Comparison of ENCODE assay signal across 9 cellular contexts in the genomic region with DNA sequence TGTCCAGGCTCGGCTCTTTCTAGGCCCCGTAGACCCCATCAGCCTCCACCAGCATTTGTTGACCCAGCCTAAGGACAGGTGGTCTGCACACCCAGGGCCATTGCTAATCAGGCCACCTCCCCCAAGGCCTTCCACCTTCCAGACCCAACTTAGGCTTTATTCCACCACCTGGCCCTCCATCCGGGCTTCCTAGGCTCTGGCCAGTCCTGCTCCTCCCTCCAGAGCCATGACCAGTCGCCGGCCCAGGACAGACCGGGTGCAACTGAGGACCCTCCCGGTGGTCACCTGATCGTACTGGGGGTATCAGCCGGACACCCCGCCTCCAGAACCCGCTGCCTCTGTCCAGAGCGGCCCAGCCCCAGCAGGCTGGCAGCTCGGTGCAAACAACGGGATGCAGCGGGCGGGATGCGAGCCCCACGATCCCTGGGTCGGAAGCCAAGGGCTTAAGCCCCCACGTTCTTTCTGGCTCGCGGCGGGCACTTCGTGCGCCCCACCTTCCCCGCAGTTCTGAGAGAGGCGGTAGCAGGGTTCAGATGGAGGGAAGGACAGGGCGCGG. TPM values are rescaled to one million over a fixed set of nuclear protein-coding genes. Genes with fewer than 3 reads are reported as not detected.
DNase-seq lines count a peak whose midpoint lies in the region; ATAC-seq, FAIRE-seq and TF ChIP-seq lines count a peak whose summit lies in the region.
"Had no signal": no experiment of that assay in that cellular context is flagged by ENCODE, and none has a peak within 500 bp of the region (broad histone marks: within the 10 kb centered on the region; RNA-seq: fewer than 3 reads in every experiment).

No MANE protein-coding gene starts in this region.

- 60% methylated on average over 26 of the region's 29 CpGs for WGBS in smooth muscle cell (ENCODE audit: low lambda C conversion rate)

- no peaks in the 10 kb centered on the region for H3F3A ChIP-seq in smooth muscle cell (ENCODE audit: low read depth)

- no peak overlapping the region for H2AFZ ChIP-seq in smooth muscle cell (ENCODE audit: low read depth)

- FAIRE-seq in HTR-8/SVneo (lab: Jason Lieb, UNC), result peak; percentile 26

- H3K9me3 ChIP-seq in iPS-20b (ENCODE audit: insufficient read depth, low read depth, low read length), result no peaks in the 10 kb centered on the region
- no peaks in the 10 kb centered on the region for H3K9me3 ChIP-seq in smooth muscle cell (replicated peaks; ENCODE audit: low read depth)
- H3K9me3 ChIP-seq: neutrophil had no signal

- peak overlapping the region; percentile 97 for H3K4me2 ChIP-seq in smooth muscle cell

- H3K4me3 ChIP-seq in iPS-20b (ENCODE audit: low read length) (peak overlapping the region; percentile 71; the same call in 1 of the 2 replicates), smooth muscle cell (peak overlapping the region; percentile 76)

- no peaks in the 10 kb centered on the region for H3K79me2 ChIP-seq in smooth muscle cell (ENCODE audit: low read depth)

- no peak for TF ChIP-seq CTCF in smooth muscle cell (IDR thresholded peaks at IDR 0.05; ENCODE audit: borderline replicate concordance, insufficient read depth, poor library complexity, severe bottlenecking)

- H3K36me3 ChIP-seq in iPS-20b (ENCODE audit: insufficient read depth, low read depth, low read length), result no peaks in the 10 kb centered on the region
- H3K36me3 ChIP-seq in smooth muscle cell (ENCODE audit: low read depth), result no peaks in the 10 kb centered on the region
- H3K36me3 ChIP-seq: neutrophil had no signal

- ATAC-seq in GM18861 (IDR thresholded peaks at IDR 0.05; ENCODE audit: unreplicated experiment) (no peak), HG03565 (IDR thresholded peaks at IDR 0.05; ENCODE audit: unreplicated experiment) (no peak)

- DNase-seq in HTR-8/SVneo (ENCODE audit: insufficient read length, low spot score) (no peak), smooth muscle cell (lab: John Stamatoyannopoulos, UW; ENCODE audit: unreplicated experiment) (no peak), HUDEP-2 (lab: John Stamatoyannopoulos, UW; ENCODE audit: unreplicated experiment in 76 of 76) (no peak), UCSD-AML1 (lab: John Stamatoyannopoulos, UW; ENCODE audit: unreplicated experiment) (no peak)

- H3K4me1 ChIP-seq in iPS-20b (ENCODE audit: insufficient read depth, low read length), result peaks cover 11% of the 10 kb centered on the region
- H3K4me1 ChIP-seq in smooth muscle cell (ENCODE audit: low read depth), result no peaks in the 10 kb centered on the region

- H3K27ac ChIP-seq in angular gyrus (ENCODE audit: low read depth, low read length) (peak overlapping the region; percentile 98), iPS-20b (ENCODE audit: low read length) (no peak overlapping the region), smooth muscle cell (ENCODE audit: low read depth) (no peak overlapping the region)
- H3K27ac ChIP-seq: neutrophil had no signal

- H3K9ac ChIP-seq in iPS-20b (ENCODE audit: low read depth, low read length), result no peak overlapping the region
- H3K9ac ChIP-seq in smooth muscle cell (ENCODE audit: low read depth), result no peak overlapping the region

- no peaks in the 10 kb centered on the region for H4K20me1 ChIP-seq in smooth muscle cell (ENCODE audit: low read depth)

- H3K27me3 ChIP-seq in iPS-20b (ENCODE audit: insufficient read depth, low read length), result peaks cover 20% of the 10 kb centered on the region
- no peaks in the 10 kb centered on the region for H3K27me3 ChIP-seq in smooth muscle cell (ENCODE audit: low read depth)

RNA-seq across cellular contexts. Expression of gene NACAD, which starts 0.5 kb away (rescaled TPM):
- 2.6 and 5.3 TPM in 2 replicates for total RNA-seq in smooth muscle cell
- 11.6 and 12.5 TPM in 2 replicates for polyA plus RNA-seq in smooth muscle cell

RNA-seq across cellular contexts. Expression of gene TBRG4, which starts 23.3 kb away (rescaled TPM):
- 21.8 and 30.2 TPM in 2 replicates for total RNA-seq in smooth muscle cell
- polyA plus RNA-seq in smooth muscle cell, result 48.3 and 52.5 TPM in 2 replicates
